1 cellular context compared by ENCODE assay signal in the genomic region with DNA sequence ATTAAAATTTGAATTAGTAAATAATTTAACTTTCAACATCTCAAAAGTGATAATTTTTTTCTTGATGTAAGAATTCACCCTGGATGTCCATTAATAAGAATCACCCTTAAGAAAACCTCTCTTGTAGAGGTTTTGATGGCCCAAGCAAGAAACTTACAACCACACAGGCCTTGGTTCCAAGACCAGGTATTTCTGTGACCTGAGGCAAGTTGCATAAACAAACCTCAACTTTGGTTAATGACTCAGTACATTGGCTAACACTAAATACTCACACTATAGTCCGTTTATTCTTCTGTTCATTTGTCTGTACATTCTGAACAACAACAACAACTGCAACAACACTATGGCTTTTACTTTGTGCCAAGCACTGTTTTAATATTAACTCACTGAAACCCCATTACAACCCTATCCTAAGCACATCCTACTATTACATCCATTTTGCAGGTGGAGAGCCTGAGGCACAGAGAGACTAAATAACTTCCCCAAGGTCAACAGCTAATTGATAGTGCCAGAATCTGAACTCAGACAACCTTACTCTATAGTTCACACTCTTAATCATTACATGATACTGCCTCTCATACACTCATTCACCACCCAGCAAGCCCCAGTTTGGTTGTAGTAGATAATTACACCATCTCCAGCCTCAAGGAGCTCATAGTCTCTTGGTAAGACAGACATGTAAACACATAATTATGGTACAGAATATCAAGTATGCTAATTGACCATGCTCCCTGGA.
TF ChIP-seq lines count a peak whose summit lies in the region.

No MANE protein-coding gene starts in this region.

TF ChIP-seq in endothelial cell of umbilical vein, 7 proteins besides CTCF, POLR2A, EP300 and RAD21 (continued from another document):
- TF ChIP-seq JUN (IDR thresholded peaks at IDR 0.05; ENCODE audit: borderline replicate concordance, insufficient read depth, insufficient read length, low read depth): no peak
- TF ChIP-seq POLR2AphosphoS5 (IDR thresholded peaks at IDR 0.05; ENCODE audit: insufficient read depth, low read depth, low read length): no peak
- TF ChIP-seq GATA2 (IDR thresholded peaks at IDR 0.05; ENCODE audit: insufficient read depth, insufficient read length, low read depth, low read length): no peak
